Comparison of ENCODE assay signal across 8 cellular contexts in the genomic region with DNA sequence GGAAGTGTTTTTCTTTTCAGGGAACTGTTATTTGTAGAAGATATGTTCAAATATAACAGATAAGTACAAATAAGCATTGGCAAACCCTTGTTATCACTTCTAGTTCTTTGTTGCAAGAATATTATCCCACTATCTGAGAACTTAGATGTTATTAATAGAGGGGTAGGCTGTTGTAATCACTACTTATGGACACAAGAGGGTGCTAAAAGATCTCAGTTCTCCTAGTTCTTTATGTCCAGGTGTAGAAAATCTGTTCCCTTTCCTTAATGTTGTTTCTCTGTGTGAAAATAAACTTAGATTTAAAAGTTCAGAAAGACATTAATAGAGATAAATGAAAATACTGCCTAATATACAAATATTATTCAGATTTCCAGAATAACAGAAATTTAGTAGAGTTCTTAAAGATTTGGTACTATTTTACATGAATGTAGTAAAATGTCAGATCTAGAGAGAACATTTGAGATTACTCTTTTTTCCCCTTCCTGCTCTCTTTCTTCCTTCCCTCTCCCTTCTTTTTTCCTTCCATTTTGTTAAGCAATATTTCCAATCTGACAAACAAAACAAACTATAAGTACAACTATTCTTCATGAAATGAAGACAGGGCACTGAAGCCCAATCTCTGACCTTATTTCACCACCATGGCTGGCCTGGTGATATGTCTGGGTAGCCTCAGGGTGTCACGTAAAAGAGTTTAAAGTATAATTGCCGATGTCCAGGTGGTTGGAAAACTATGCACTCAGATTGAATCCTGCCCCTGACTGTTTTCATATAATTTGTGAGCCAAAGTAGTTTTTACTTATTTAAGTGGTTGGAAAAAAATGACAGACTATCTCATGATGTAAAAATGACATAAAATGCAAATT. TPM values are rescaled to one million over a fixed set of nuclear protein-coding genes. Genes with fewer than 3 reads are reported as not detected.
DNase-seq lines count a peak whose midpoint lies in the region; ATAC-seq, FAIRE-seq and TF ChIP-seq lines count a peak whose summit lies in the region.

No MANE protein-coding gene starts in this region.

- no peak overlapping the region for H3K27ac ChIP-seq in heart right ventricle
- no peak overlapping the region for H3K27ac ChIP-seq in thoracic aorta

- 42 to 43% methylated on average over 2 of the region's 2 CpGs for WGBS in heart right ventricle, 2 donors

- peaks cover 0 to 1% (median 0%) of the 10 kb centered on the region in 9 donors for H3K4me1 ChIP-seq in heart right ventricle
- no peaks in the 10 kb centered on the region for H3K4me1 ChIP-seq in thoracic aorta (ENCODE audit: control insufficient read depth in 1 of 2, low read depth in 2 of 2)

- H3K4me3 ChIP-seq in heart right ventricle = no peak overlapping the region
- no peak overlapping the region for H3K4me3 ChIP-seq in thoracic aorta

- H3K36me3 ChIP-seq in heart right ventricle (no peaks in the 10 kb centered on the region), thoracic aorta (no peaks in the 10 kb centered on the region)

- ATAC-seq in GM21717 (IDR thresholded peaks at IDR 0.05; ENCODE audit: unreplicated experiment) (peak; percentile 80), heart right ventricle (peak in 1 of 8 donors; percentile 61), thoracic aorta (ENCODE audit: insufficient number of reproducible peaks, low FRiP score, low read depth) (no peak), sciatic nerve (no peak), HG02588 (IDR thresholded peaks at IDR 0.05; ENCODE audit: unreplicated experiment) (no peak)

- H3K27me3 ChIP-seq in heart right ventricle (no peaks in the 10 kb centered on the region), thoracic aorta (replicated peaks; ENCODE audit: insufficient read depth) (no peaks in the 10 kb centered on the region)

- H3K9me3 ChIP-seq in heart right ventricle (no peaks in the 10 kb centered on the region), thoracic aorta (no peaks in the 10 kb centered on the region)

- intact Hi-C loops in heart right ventricle (cut with DNase I) = loop anchor here (1.0 to 10.0 kb wide), 9 partner anchors 157 to 775 kb away; a partner anchor contains a TSS
- intact Hi-C loops in sciatic nerve (cut with DNase I) = no loop called here

- peak; percentile 96 for FAIRE-seq in G401.6 (lab: Jason Lieb, UNC)
- peak; percentile 83 for FAIRE-seq in TTC549 (lab: Jason Lieb, UNC)

- DNase-seq in M059J (ENCODE audit: low read depth) (peak; percentile 50), heart right ventricle (no peak), thoracic aorta (ENCODE audit: low spot score) (no peak), sciatic nerve (ENCODE audit: low spot score) (no peak)

- peak; percentile 38 to 83 (median 72) for TF ChIP-seq CTCF in heart right ventricle (IDR thresholded peaks at IDR 0.05)
- peak; percentile 49 for TF ChIP-seq CTCF in thoracic aorta (IDR thresholded peaks at IDR 0.05)

RNA-seq across cellular contexts. Expression of a gene that starts 43.6 kb away (rescaled TPM):
- total RNA-seq in M059J (2014; rRNA removed; shearing (Covaris generic)) = 5.9 and 10.0 TPM in 2 replicates
- total RNA-seq in heart right ventricle (10 to 100 TPM in 1 of 10 donors, 1 to 10 TPM in 8, not detected in 1; 2.3 to 10.9 (median 4.7) TPM), thoracic aorta (10 to 100 TPM; 28.6 to 50.6 TPM), sciatic nerve (not detected)
- 10 to 100 TPM in 1 of 2 donors, 1 to 10 TPM in 1; 6.3 to 20.6 TPM for polyA plus RNA-seq in heart right ventricle
